Comparison of ENCODE assay signal across 9 cellular contexts in the genomic region with DNA sequence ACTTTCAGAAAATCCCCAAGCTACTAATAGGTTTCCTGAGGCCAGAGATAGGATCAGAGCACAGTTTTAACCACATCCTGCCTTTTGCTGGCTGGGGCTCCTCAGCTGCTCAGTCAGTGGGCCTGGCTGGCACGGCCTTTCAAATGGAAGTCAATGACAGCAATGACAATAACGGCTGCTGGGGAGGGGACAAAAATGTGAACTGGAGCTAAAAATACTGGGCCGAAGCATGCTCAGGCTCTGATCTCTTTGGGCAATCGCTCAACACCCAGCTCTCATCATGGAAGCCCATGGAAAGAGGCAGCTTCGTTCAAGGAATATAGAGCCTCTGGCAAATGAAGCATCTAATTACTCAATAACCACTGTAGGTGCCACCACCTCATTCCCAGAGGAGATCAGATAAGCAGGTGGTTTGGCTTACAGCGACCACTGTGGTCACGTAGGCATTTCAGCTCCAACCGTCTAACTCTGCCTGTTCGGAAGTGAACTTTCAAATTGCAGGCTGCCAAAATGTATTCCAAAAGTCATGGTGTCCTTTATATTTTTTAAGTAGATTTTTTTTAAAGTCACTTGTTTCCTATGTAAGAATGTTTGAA. TPM values are rescaled to one million over a fixed set of nuclear protein-coding genes. Genes with fewer than 3 reads are reported as not detected.
DNase-seq lines count a peak whose midpoint lies in the region; ATAC-seq and TF ChIP-seq lines count a peak whose summit lies in the region.
"Had no signal": no experiment of that assay in that cellular context is flagged by ENCODE, and none has a peak within 500 bp of the region (broad histone marks: within the 10 kb centered on the region; RNA-seq: fewer than 3 reads in every experiment).

No MANE protein-coding gene starts in this region.

- no peaks in the 10 kb centered on the region for H3K36me3 ChIP-seq in right lobe of liver
- H3K36me3 ChIP-seq: SJSA1 had no signal

- peaks cover 0 to under 1% of the 10 kb centered on the region in 2 donors for H3K27me3 ChIP-seq in right lobe of liver

- no peaks in the 10 kb centered on the region for H3K4me1 Mint-ChIP-seq in glutamatergic neuron (ENCODE audit: low read depth, unreplicated experiment)

- no peak overlapping the region for H3K27ac ChIP-seq in right lobe of liver
- H3K27ac ChIP-seq: SJSA1 had no signal

- H3K27me3 Mint-ChIP-seq in glutamatergic neuron (ENCODE audit: unreplicated experiment), result peaks cover 4% of the 10 kb centered on the region

- H3K4me3 Mint-ChIP-seq in glutamatergic neuron (ENCODE audit: unreplicated experiment), result no peak overlapping the region

- H3K9me3 Mint-ChIP-seq in glutamatergic neuron (ENCODE audit: unreplicated experiment), result peaks cover under 1% of the 10 kb centered on the region

- TF ChIP-seq POLR2A in right lobe of liver (IDR thresholded peaks at IDR 0.05), result no peak

- no peaks in the 10 kb centered on the region for H3K36me3 Mint-ChIP-seq in glutamatergic neuron (ENCODE audit: unreplicated experiment)

- WGBS in right lobe of liver (ENCODE audit: insufficient coverage, low coverage, low lambda C conversion rate, missing lambda C conversion rate), result 34% methylated on average over 9 of the region's 9 CpGs

- TF ChIP-seq CTCF in glutamatergic neuron (IDR thresholded peaks at IDR 0.05; ENCODE audit: partially characterized antibody, unreplicated experiment) (no peak), right lobe of liver (IDR thresholded peaks at IDR 0.05) (no peak)

- intact Hi-C loops in right lobe of liver (cut with DNase I), result no loop called here

- H3K4me3 ChIP-seq in right lobe of liver, result no peak overlapping the region
- H3K4me3 ChIP-seq: SJSA1 had no signal

- no peaks in the 10 kb centered on the region for H3K9me3 ChIP-seq in right lobe of liver
- H3K9me3 ChIP-seq: SJSA1 had no signal

- ATAC-seq in GM18520 (IDR thresholded peaks at IDR 0.05; ENCODE audit: unreplicated experiment), result peak; percentile 67
- peak; percentile 87 for ATAC-seq in GM21825 (IDR thresholded peaks at IDR 0.05; ENCODE audit: unreplicated experiment)
- ATAC-seq in right lobe of liver, result no peak

- no peaks in the 10 kb centered on the region for H3K4me1 ChIP-seq in right lobe of liver
- H3K4me1 ChIP-seq: SJSA1 had no signal

- DNase-seq in Kasumi-1 (lab: John Stamatoyannopoulos, UW) (peak; percentile 95), amniotic epithelial cell (ENCODE audit: low read depth) (peak; percentile 44), glutamatergic neuron (no peak), pons (ENCODE audit: low spot score) (no peak), RKO (ENCODE audit: low spot score) (no peak), right lobe of liver (no peak)

- H3K27ac Mint-ChIP-seq in glutamatergic neuron (ENCODE audit: unreplicated experiment), result no peak overlapping the region

RNA-seq across cellular contexts. Expression of gene WT1, which starts 14.3 kb away (rescaled TPM):
- total RNA-seq in glutamatergic neuron (ENCODE audit: unreplicated experiment) (not detected), right lobe of liver (under 1 TPM in 3 of 6 experiments, not detected in 3; 0.07 to 0.99 (median 0.51) TPM)
- total RNA-seq: SJSA1 had no signal

Comparison
In these comparisons a context has a peak if more than half of its experiments do, and no peak if none do; other contexts are left out.
1. ATAC-seq: peak in GM18520 (single experiment) and GM21825 (single experiment); none in right lobe of liver (0 of 4).
2. DNase-seq: peak in Kasumi-1 (2 of 2) and amniotic epithelial cell (single experiment); none in glutamatergic neuron (single experiment), pons (single experiment), RKO (single experiment) and right lobe of liver (0 of 3).